ENCODE assay signal across 1 cellular context in the genomic region with DNA sequence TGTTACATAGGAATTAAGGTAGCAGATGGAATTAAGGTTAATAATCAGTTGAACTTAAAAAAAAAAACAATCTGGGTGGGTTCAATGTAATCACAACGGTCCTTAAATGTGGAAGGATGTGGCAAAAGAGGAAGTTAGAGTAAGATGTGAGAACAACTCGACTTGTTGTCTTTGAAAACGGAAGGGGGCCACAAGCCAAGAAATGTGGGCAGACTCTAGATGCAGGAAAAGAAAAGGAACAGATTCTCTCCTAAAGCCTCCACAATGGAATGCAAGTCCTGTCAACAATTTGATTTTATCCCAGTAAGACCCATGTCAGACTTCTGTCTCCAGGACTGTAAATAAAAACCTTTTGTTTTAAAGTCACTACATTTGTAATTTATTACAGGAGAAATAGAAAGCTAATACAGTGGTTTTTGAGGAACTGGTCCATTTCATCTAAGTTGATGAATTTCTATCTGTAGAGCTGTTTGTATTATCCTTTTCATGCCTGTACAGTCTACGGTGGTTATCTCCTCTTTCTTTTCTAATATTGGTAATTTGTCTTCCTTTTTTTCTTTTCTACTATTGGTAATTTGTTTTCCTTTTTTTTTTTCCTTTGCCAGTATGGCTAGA.
TF ChIP-seq lines count a peak whose summit lies in the region.

No MANE protein-coding gene starts in this region.

TF ChIP-seq in GM12878, 131 proteins besides CTCF, POLR2A, EP300 and RAD21:
- no peak for TF ChIP-seq POLR2AphosphoS2 (IDR thresholded peaks at IDR 0.05; ENCODE audit: low read depth, low read length)
- TF ChIP-seq KLF5 (IDR thresholded peaks at IDR 0.05; ENCODE audit: partially characterized antibody) = peak; percentile 44
- TF ChIP-seq SPI1 (IDR thresholded peaks at IDR 0.05; ENCODE audit: borderline replicate concordance, insufficient read depth, low read depth, low read length) = peak; percentile 57; the same call in 1 of the 2 replicates
TF ChIP-seq in GM12878: peak in this region for 2.
